14 cellular contexts compared by ENCODE assay signal in genomic region chr1:221672160-221672762, GRCh38.
DNase-seq lines count a peak whose midpoint lies in the region; TF ChIP-seq lines count a peak whose summit lies in the region.
"Had no signal": no experiment of that assay in that cellular context is flagged by ENCODE, and none has a peak within 500 bp of the region (broad histone marks: within the 10 kb centered on the region; RNA-seq: fewer than 3 reads in every experiment).

No MANE protein-coding gene starts in this region.

- no peaks in the 10 kb centered on the region for H3K4me1 ChIP-seq in Peyer's patch
- H3K4me1 ChIP-seq: sigmoid colon, vagina had no signal

- TF ChIP-seq POLR2A in Peyer's patch (IDR thresholded peaks at IDR 0.05): no peak

- H3K4me1 Mint-ChIP-seq in chondrocyte (ENCODE audit: low read depth): peaks cover 22% of the 10 kb centered on the region
- peaks cover 7% of the 10 kb centered on the region for H3K4me1 Mint-ChIP-seq in activated T-cell treated with anti-CD3 and anti-CD28 coated beads, Interleukin-2, amount 50 U/mL, for 24 hours (ENCODE audit: low read depth)

- no peaks in the 10 kb centered on the region for H3K27me3 ChIP-seq in Peyer's patch
- H3K27me3 ChIP-seq: sigmoid colon, vagina had no signal

- peak overlapping the region; percentile 42 for H3K27ac Mint-ChIP-seq in chondrocyte (ENCODE audit: unreplicated experiment)
- H3K27ac Mint-ChIP-seq in activated T-cell treated with anti-CD3 and anti-CD28 coated beads, Interleukin-2, amount 50 U/mL, for 24 hours: no peak overlapping the region

- H3K9me3 ChIP-seq in Peyer's patch: no peaks in the 10 kb centered on the region
- H3K9me3 ChIP-seq: sigmoid colon, vagina had no signal

- no peak overlapping the region for H3K4me3 Mint-ChIP-seq in chondrocyte (ENCODE audit: unreplicated experiment)
- H3K4me3 Mint-ChIP-seq in activated T-cell treated with anti-CD3 and anti-CD28 coated beads, Interleukin-2, amount 50 U/mL, for 24 hours: no peak overlapping the region

- TF ChIP-seq CTCF in chondrocyte (IDR thresholded peaks at IDR 0.05) (no peak), Peyer's patch (IDR thresholded peaks at IDR 0.05) (no peak)

- H3K36me3 Mint-ChIP-seq in chondrocyte (ENCODE audit: low read depth): no peaks in the 10 kb centered on the region
- H3K36me3 Mint-ChIP-seq in activated T-cell treated with anti-CD3 and anti-CD28 coated beads, Interleukin-2, amount 50 U/mL, for 24 hours (ENCODE audit: low read depth): no peaks in the 10 kb centered on the region

- H3K4me3 ChIP-seq in Peyer's patch: no peak overlapping the region
- H3K4me3 ChIP-seq: sigmoid colon, vagina had no signal

- no peak overlapping the region for H3K27ac ChIP-seq in Peyer's patch
- H3K27ac ChIP-seq: sigmoid colon, vagina had no signal

- peak; percentile 12 for DNase-seq in AG20443 (ENCODE audit: low spot score)
- peak; percentile 71 for DNase-seq in OCI-M1 (lab: John Stamatoyannopoulos, UW)
- DNase-seq in chondrocyte (ENCODE audit: low spot score): no peak
- DNase-seq in kidney tubule cell (ENCODE audit: low spot score): peak; percentile 60
- no peak for DNase-seq in Peyer's patch
- DNase-seq in activated T-cell treated with anti-CD3 and anti-CD28 coated beads, Interleukin-2, amount 50 U/mL, for 24 hours: no peak
- no peak for DNase-seq in SW 1271 (lab: John Stamatoyannopoulos, UW)
- no peak for DNase-seq in NCI-H510A treated with DMSO at 0.1 percent for 48 hours (lab: John Stamatoyannopoulos, UW)
- DNase-seq: activated naive CD4-positive, alpha-beta T cell treated with Interleukin-2 at 50 U/mL for 16 hours; NCI-H1930; RPMI8226; sigmoid colon; stimulated activated naive CD4-positive, alpha-beta T cell treated with Interleukin-2 at 50 U/mL for 16 hours had no signal

- peaks cover 3% of the 10 kb centered on the region for H3K9me3 Mint-ChIP-seq in chondrocyte (ENCODE audit: low read depth)
- H3K9me3 Mint-ChIP-seq in activated T-cell treated with anti-CD3 and anti-CD28 coated beads, Interleukin-2, amount 50 U/mL, for 24 hours: no peaks in the 10 kb centered on the region

- peaks cover 16% of the 10 kb centered on the region for H3K27me3 Mint-ChIP-seq in chondrocyte (ENCODE audit: low read depth)
- peaks cover 10% of the 10 kb centered on the region for H3K27me3 Mint-ChIP-seq in activated T-cell treated with anti-CD3 and anti-CD28 coated beads, Interleukin-2, amount 50 U/mL, for 24 hours

- no peaks in the 10 kb centered on the region for H3K36me3 ChIP-seq in Peyer's patch
- H3K36me3 ChIP-seq: sigmoid colon, vagina had no signal

Comparison
In these comparisons a context has a peak if more than half of its experiments do, and no peak if none do; other contexts are left out.
1. DNase-seq: peak in AG20443 (single experiment), OCI-M1 (single experiment) and kidney tubule cell (single experiment); none in chondrocyte (single experiment), Peyer's patch (0 of 3), activated T-cell treated with anti-CD3 and anti-CD28 coated beads, Interleukin-2, amount 50 U/mL, for 24 hours (single experiment), SW 1271 (0 of 2) and NCI-H510A treated with DMSO at 0.1 percent for 48 hours (single experiment).